Comparison of ENCODE assay signal across 25 cellular contexts in the genomic region with DNA sequence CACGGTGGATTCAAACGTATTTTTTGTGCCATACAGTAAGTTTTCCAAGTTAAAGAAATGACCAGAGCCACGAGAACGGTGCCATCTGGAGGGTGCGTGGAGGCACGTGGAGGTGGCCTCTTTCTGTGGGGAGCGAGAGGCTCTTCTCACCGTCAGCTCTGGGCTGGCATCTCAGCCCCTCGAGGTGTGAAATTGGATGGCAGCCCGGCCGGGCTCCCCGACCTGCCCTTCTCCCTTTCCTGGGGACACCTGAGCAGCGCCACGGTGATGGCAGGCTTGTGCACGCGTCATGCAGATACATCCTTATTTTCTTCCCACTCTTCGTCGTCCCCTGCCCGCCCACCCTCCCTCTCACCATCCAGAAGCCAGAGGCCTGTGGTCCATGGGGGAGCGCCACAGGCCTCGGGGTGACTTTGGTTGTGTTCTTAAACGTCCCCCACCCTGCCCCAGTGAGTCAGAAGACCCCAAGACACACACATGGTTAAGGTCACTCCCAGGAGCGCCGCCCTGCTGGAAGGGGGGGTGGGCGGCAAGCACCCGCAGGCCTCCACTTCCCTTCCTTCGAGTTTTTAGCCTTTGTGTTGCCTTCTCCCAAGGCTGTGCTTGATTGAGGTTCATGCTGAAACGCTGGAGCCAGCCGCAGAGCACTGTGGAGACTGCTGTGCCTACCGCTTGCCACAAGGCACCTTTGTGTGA.
A peak's percentile ranks its signal among the peaks of the same experiment; 100 is the strongest.
DNase-seq lines count a peak whose midpoint lies in the region; ATAC-seq and TF ChIP-seq lines count a peak whose summit lies in the region.
"Had no signal": no experiment of that assay in that cellular context is flagged by ENCODE, and none has a peak within 500 bp of the region (broad histone marks: within the 10 kb centered on the region; RNA-seq: fewer than 3 reads in every experiment).

No MANE protein-coding gene starts in this region.

- intact Hi-C loops in left cardiac atrium (cut with DNase I), result no loop called here

- no peaks in the 10 kb centered on the region for H3K27me3 Mint-ChIP-seq in nephron progenitor cell (ENCODE audit: low read depth, poor library complexity)
- H3K27me3 Mint-ChIP-seq: activated B cell treated with CpG ODN at 0.5 μM for 24 hours; activated CD8-positive, alpha-beta T cell treated with anti-CD3 and anti-CD28 coated beads for 36 hours; activated naive CD4-positive, alpha-beta T cell treated with anti-CD3 and anti-CD28 coated beads, Interleukin-2, amount 10 ng/mL, durations not matched to agents 7 days and 5 days; activated T-cell treated with anti-CD3 and anti-CD28 coated beads, Interleukin-2, amount 50 U/mL, for 24 hours; CD8-positive, alpha-beta memory T cell; IgD-negative memory B cell; stimulated activated naive CD8-positive, alpha-beta T cell treated with anti-CD3 and anti-CD28 coated beads, Interleukin-15, Interleukin-2, amounts not matched to agents 100 ng/mL and 50 ng/mL, for 24 hours had no signal

- H3K9me3 Mint-ChIP-seq in nephron progenitor cell, result no peaks in the 10 kb centered on the region
- H3K9me3 Mint-ChIP-seq: activated B cell treated with CpG ODN at 0.5 μM for 24 hours; activated CD8-positive, alpha-beta T cell treated with anti-CD3 and anti-CD28 coated beads for 36 hours; activated naive CD4-positive, alpha-beta T cell treated with anti-CD3 and anti-CD28 coated beads, Interleukin-2, amount 10 ng/mL, durations not matched to agents 7 days and 5 days; activated T-cell treated with anti-CD3 and anti-CD28 coated beads, Interleukin-2, amount 50 U/mL, for 24 hours; CD8-positive, alpha-beta memory T cell; IgD-negative memory B cell; stimulated activated naive CD8-positive, alpha-beta T cell treated with anti-CD3 and anti-CD28 coated beads, Interleukin-15, Interleukin-2, amounts not matched to agents 100 ng/mL and 50 ng/mL, for 24 hours had no signal

- peaks cover 8% of the 10 kb centered on the region; the same call in 1 of the 2 replicates for H4K20me1 ChIP-seq in DND-41 (ENCODE audit: insufficient read depth, low read length)

- H2AFZ ChIP-seq in DND-41 (ENCODE audit: low read depth, low read length), result no peak overlapping the region
- H2AFZ ChIP-seq: hepatocyte had no signal

- no peaks in the 10 kb centered on the region for H3K27me3 ChIP-seq in DND-41 (ENCODE audit: insufficient read depth, low read length, poor library complexity)
- H3K27me3 ChIP-seq: hepatocyte, pancreas, transverse colon had no signal

- peaks cover 6% of the 10 kb centered on the region for H3K36me3 Mint-ChIP-seq in nephron progenitor cell (ENCODE audit: low read depth)

- in situ Hi-C loops in astrocyte of the cerebellum (cut with HindIII; ENCODE audit: low sequenced_read_pairs), result no loop called here

- H3K9me3 ChIP-seq in DND-41 (ENCODE audit: insufficient read depth, low read length, severe bottlenecking), result no peaks in the 10 kb centered on the region
- H3K9me3 ChIP-seq: pancreas, transverse colon had no signal

- no peak overlapping the region for H3K4me3 ChIP-seq in DND-41 (ENCODE audit: low read depth in 1 of 2, low read length in 2 of 2)
- H3K4me3 ChIP-seq in HFF-Myc (replicated peaks; ENCODE audit: low read depth, low read length), result no peak overlapping the region
- no peak overlapping the region for H3K4me3 ChIP-seq in astrocyte of the cerebellum (ENCODE audit: low read depth, low read length)
- H3K4me3 ChIP-seq: coronary artery, hepatocyte, lung, pancreas, transverse colon had no signal

- peaks cover 24% of the 10 kb centered on the region for H3K4me1 Mint-ChIP-seq in nephron progenitor cell
- H3K4me1 Mint-ChIP-seq: activated B cell treated with CpG ODN at 0.5 μM for 24 hours; activated naive CD4-positive, alpha-beta T cell treated with anti-CD3 and anti-CD28 coated beads, Interleukin-2, amount 10 ng/mL, durations not matched to agents 7 days and 5 days; CD8-positive, alpha-beta memory T cell; IgD-negative memory B cell had no signal

- H3K4me2 ChIP-seq in DND-41 (ENCODE audit: insufficient read depth, low read length), result no peak overlapping the region
- H3K4me2 ChIP-seq: hepatocyte had no signal

- peak overlapping the region; percentile 72 for H3K27ac Mint-ChIP-seq in nephron progenitor cell
- H3K27ac Mint-ChIP-seq: activated B cell treated with CpG ODN at 0.5 μM for 24 hours; activated CD8-positive, alpha-beta T cell treated with anti-CD3 and anti-CD28 coated beads for 36 hours; activated naive CD4-positive, alpha-beta T cell treated with anti-CD3 and anti-CD28 coated beads, Interleukin-2, amount 10 ng/mL, durations not matched to agents 7 days and 5 days; stimulated activated naive CD8-positive, alpha-beta T cell treated with anti-CD3 and anti-CD28 coated beads, Interleukin-15, Interleukin-2, amounts not matched to agents 100 ng/mL and 50 ng/mL, for 24 hours had no signal

- TF ChIP-seq CTCF in DND-41 (IDR thresholded peaks at IDR 0.05; ENCODE audit: borderline replicate concordance, extremely low read depth, low read length, poor library complexity, severe bottlenecking) (peak; percentile 48), HFF-Myc (IDR thresholded peaks at IDR 0.05; ENCODE audit: low read depth, low read length, missing control alignments) (peak; percentile 2), astrocyte of the cerebellum (IDR thresholded peaks at IDR 0.05; ENCODE audit: low read depth, low read length, missing control alignments) (peak; percentile 10), nephron progenitor cell (IDR thresholded peaks at IDR 0.05) (no peak)

- ATAC-seq in DND-41 (ENCODE audit: insufficient read depth, low read depth), result no peak
- no peak for ATAC-seq in stimulated activated naive CD8-positive, alpha-beta T cell treated with anti-CD3 and anti-CD28 coated beads, Interleukin-15, Interleukin-2, amounts not matched to agents 100 U/mL and 50 U/mL, for 24 hours
- ATAC-seq in left cardiac atrium, result no peak
- ATAC-seq: activated CD8-positive, alpha-beta T cell treated with anti-CD3 and anti-CD28 coated beads for 36 hours; pancreas had no signal

- H3K79me2 ChIP-seq in DND-41 (ENCODE audit: insufficient read depth, low read length), result no peaks in the 10 kb centered on the region
- H3K79me2 ChIP-seq: hepatocyte had no signal

- DNase-seq in DND-41 (no peak), HFF-Myc (ENCODE audit: extremely low read depth, low read depth) (no peak), astrocyte of the cerebellum (ENCODE audit: low read depth) (no peak), nephron progenitor cell (no peak), SIG-M5 treated with dmso at 0.1 percent for 504 hours (lab: John Stamatoyannopoulos, UW; ENCODE audit: unreplicated experiment) (no peak), GM19238 (ENCODE audit: insufficient read length, low spot score) (no peak), left cardiac atrium (no peak)
- DNase-seq in stimulated activated naive CD8-positive, alpha-beta T cell treated with anti-CD3 and anti-CD28 coated beads, Interleukin-15, Interleukin-2, amounts not matched to agents 100 U/mL and 50 U/mL, for 24 hours, result no peak
- DNase-seq: activated B cell treated with CpG ODN at 0.5 μM for 24 hours; activated CD8-positive, alpha-beta T cell treated with anti-CD3 and anti-CD28 coated beads for 36 hours; activated naive CD4-positive, alpha-beta T cell treated with anti-CD3 and anti-CD28 coated beads, Interleukin-2, amount 10 ng/mL, durations not matched to agents 7 days and 5 days; activated T-cell treated with anti-CD3 and anti-CD28 coated beads, Interleukin-2, amount 50 U/mL, for 24 hours; CD8-positive, alpha-beta memory T cell; NCI-H2029; NCI-H510A; SHP77; stimulated activated CD4-positive, alpha-beta T cell treated with anti-CD3 and anti-CD28 coated beads, Interleukin-2, amount 100 ng/mL, for 24 hours; transverse colon had no signal

- H3K4me3 Mint-ChIP-seq in nephron progenitor cell, result no peak overlapping the region
- H3K4me3 Mint-ChIP-seq: activated B cell treated with CpG ODN at 0.5 μM for 24 hours; activated CD8-positive, alpha-beta T cell treated with anti-CD3 and anti-CD28 coated beads for 36 hours; activated naive CD4-positive, alpha-beta T cell treated with anti-CD3 and anti-CD28 coated beads, Interleukin-2, amount 10 ng/mL, durations not matched to agents 7 days and 5 days; activated T-cell treated with anti-CD3 and anti-CD28 coated beads, Interleukin-2, amount 50 U/mL, for 24 hours; CD8-positive, alpha-beta memory T cell; IgD-negative memory B cell; stimulated activated naive CD8-positive, alpha-beta T cell treated with anti-CD3 and anti-CD28 coated beads, Interleukin-15, Interleukin-2, amounts not matched to agents 100 ng/mL and 50 ng/mL, for 24 hours had no signal

- no peak overlapping the region for H3K9ac ChIP-seq in DND-41 (ENCODE audit: low read depth, low read length)

- H3K36me3 ChIP-seq in DND-41 (ENCODE audit: insufficient read depth, low read length), result peaks cover 44% of the 10 kb centered on the region
- H3K36me3 ChIP-seq: pancreas, transverse colon had no signal

- no peak overlapping the region for H3K27ac ChIP-seq in DND-41 (ENCODE audit: low read length)
- H3K27ac ChIP-seq: coronary artery, hepatocyte, HL-60, pancreas, transverse colon had no signal

- H3K4me1 ChIP-seq in DND-41 (ENCODE audit: insufficient read depth, low read length), result no peaks in the 10 kb centered on the region
- H3K4me1 ChIP-seq: pancreas had no signal
